8 cellular contexts compared by ENCODE assay signal in the genomic region with DNA sequence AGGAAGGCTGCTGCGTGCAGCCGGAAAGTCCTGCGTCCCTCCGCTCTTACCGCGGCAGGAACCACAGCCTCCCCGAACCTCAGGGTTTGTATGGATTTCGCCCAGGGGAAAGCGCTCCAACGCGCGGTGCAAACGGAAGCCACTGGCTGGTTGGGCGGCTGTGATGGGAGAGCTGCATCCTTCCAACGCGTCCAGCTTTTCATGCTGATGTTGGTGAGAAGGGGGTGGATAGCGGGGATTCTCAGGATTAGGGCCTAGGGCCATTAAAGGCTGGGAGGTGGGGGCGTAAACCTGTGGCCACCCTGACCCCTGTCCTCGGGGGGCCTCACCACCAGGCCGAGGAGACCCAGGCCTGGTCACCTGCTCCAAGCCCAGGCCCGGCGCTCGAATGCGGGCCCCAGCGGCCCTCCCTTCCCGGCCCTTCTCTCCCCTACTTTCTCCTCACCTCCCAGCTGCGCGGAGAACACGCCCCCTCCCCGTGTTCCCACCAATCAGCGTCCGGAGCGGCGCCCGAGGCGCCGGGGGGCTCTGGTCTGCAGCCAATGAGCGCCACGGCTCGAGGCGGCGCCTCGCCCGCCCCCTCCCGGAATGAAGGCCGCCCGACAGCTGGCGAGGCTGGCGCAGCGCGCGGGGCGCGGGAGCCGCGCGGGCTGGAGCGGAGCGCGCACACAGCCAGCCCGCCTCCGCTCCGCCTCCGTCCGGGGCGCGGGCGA. TPM values are rescaled to one million over a fixed set of nuclear protein-coding genes. Genes with fewer than 3 reads are reported as not detected.
DNase-seq lines count a peak whose midpoint lies in the region; ATAC-seq and TF ChIP-seq lines count a peak whose summit lies in the region.

No MANE protein-coding gene starts in this region.

- peaks cover 0 to 8% (median 2%) of the 10 kb centered on the region in 4 donors for H3K4me1 ChIP-seq in right lobe of liver

- intact Hi-C loops in right lobe of liver (cut with DNase I), result no loop called here

- H3K27ac ChIP-seq in AG04450 (ENCODE audit: low read depth, low read length), result no peak overlapping the region
- H3K27ac ChIP-seq in right lobe of liver, result no peak overlapping the region

- peak; percentile 59 for ATAC-seq in GM18868 (IDR thresholded peaks at IDR 0.05; ENCODE audit: unreplicated experiment)
- peak; percentile 54 for ATAC-seq in HG03139 (IDR thresholded peaks at IDR 0.05; ENCODE audit: unreplicated experiment)
- ATAC-seq in right lobe of liver, result peak; percentile 77 to 85 (median 79)

- H3K36me3 ChIP-seq in right lobe of liver, result peaks cover 0 to 11% (median 3%) of the 10 kb centered on the region in 4 donors

- DNase-seq in AG04450 (ENCODE audit: low read depth, low spot score) (peak; percentile 44), NCI-H460 (ENCODE audit: extremely low read depth, low read depth) (peak; percentile 76), dermis blood vessel endothelial cell (peak; percentile 92), right lobe of liver (peak; percentile 77 to 87 (median 82))
- peak; percentile 80 to 84 for DNase-seq in activated CD4-positive, alpha-beta T cell treated with anti-CD3 and anti-CD28 coated beads, Interleukin-2, amount 50 U/mL, for 48 hours
- DNase-seq in stimulated activated CD4-positive, alpha-beta T cell treated with anti-CD3 and anti-CD28 coated beads, Interleukin-2, amount 100 ng/mL, for 48 hours, result peak; percentile 60 to 62

- POLR2A ChIA-PET in AG04450 (lab: Yijun Ruan, JAX), result interaction anchor here (0.9 to 1.5 kb wide), 3 partner anchors 12 to 274 kb away, joined by 3 to 10 read pairs (median 3); a partner anchor contains a TSS

- CTCF ChIA-PET in AG04450 (lab: Charles Lee), result interaction anchor here (0.6 kb wide), 1 partner anchor 59 kb away, joined by 3 read pairs; no protein-coding TSS in a partner anchor

- H3K27me3 ChIP-seq in AG04450 (ENCODE audit: control insufficient read depth, insufficient read depth, low read length) (peaks cover 3% of the 10 kb centered on the region), right lobe of liver (no peaks in the 10 kb centered on the region)

- peak overlapping the region; percentile 54 for H3K4me3 ChIP-seq in AG04450 (ENCODE audit: low read depth, low read length)
- peak overlapping the region; percentile 12 to 53 (median 28) for H3K4me3 ChIP-seq in right lobe of liver

- 40% methylated on average over 2 of the region's 68 CpGs for WGBS in right lobe of liver (ENCODE audit: insufficient coverage, low coverage, low lambda C conversion rate, missing lambda C conversion rate)

- H3K9me3 ChIP-seq in AG04450 (ENCODE audit: control insufficient read depth, insufficient read depth, low read length) (no peaks in the 10 kb centered on the region), right lobe of liver (no peaks in the 10 kb centered on the region)

- TF ChIP-seq CTCF in AG04450 (IDR thresholded peaks at IDR 0.05; ENCODE audit: low read depth, low read length) (no peak), right lobe of liver (IDR thresholded peaks at IDR 0.05) (peak; percentile 18 to 24 (median 19))

- no peak for TF ChIP-seq POLR2A in right lobe of liver (IDR thresholded peaks at IDR 0.05)

RNA-seq across cellular contexts. Expression of a gene that starts 0.5 kb away (rescaled TPM):
- 0.58 and 0.95 TPM in 2 replicates for polyA plus RNA-seq in AG04450 (2011; rRNA removed)
- polyA minus RNA-seq in AG04450 (2011; rRNA and poly(A)+ RNA removed), result 0.13 and 0.32 TPM in 2 replicates
- total RNA-seq in NCI-H460 (2014; rRNA removed; shearing (Covaris generic)), result 1.6 and 1.8 TPM in 2 replicates
- polyA plus RNA-seq in NCI-H460 (2014; cell fraction: nucleus; rRNA removed), result 0.31 and 6.5 TPM in 2 replicates
- 0.09 and 0.17 TPM in 2 replicates for total RNA-seq in dermis blood vessel endothelial cell
- under 1 TPM in 3 of 6 experiments, not detected in 3; 0.06 to 0.35 (median 0.31) TPM for total RNA-seq in right lobe of liver

RNA-seq across cellular contexts. Expression of a gene that starts 51.6 kb away (rescaled TPM):
- 55.7 and 80.8 TPM in 2 replicates for polyA plus RNA-seq in AG04450 (2011; rRNA removed)
- 70.4 and 92.9 TPM in 2 replicates for polyA minus RNA-seq in AG04450 (2011; rRNA and poly(A)+ RNA removed)
- total RNA-seq in NCI-H460 (2014; rRNA removed; shearing (Covaris generic)), result 204 and 235 TPM in 2 replicates
- polyA plus RNA-seq in NCI-H460 (2014; cell fraction: nucleus; rRNA removed), result 63.4 and 87.8 TPM in 2 replicates
- total RNA-seq in dermis blood vessel endothelial cell (131 and 167 TPM in 2 replicates), right lobe of liver (10 to 100 TPM; 41.6 to 69.5 (median 57.4) TPM)
